ENCODE assay signal across 21 cellular contexts in the genomic region with DNA sequence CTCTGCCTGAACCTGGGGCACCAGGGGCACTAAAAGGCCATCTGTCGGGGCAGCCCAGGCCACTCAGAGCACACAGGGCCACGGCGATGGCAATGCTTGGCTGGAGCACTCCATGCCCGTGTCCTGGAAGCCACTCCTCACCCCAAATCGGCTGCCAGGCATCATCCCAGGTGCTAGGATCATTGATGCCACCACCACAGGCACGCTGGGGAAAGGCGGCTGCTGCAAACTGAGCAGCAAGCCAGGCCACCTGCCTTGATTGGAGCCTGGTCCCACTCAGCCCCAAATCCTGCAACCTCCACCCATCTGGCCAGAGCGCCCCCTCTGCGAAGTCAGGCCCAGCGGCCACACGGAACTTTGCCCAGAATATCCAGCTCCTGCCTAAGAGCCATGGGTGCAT.
DNase-seq lines count a peak whose midpoint lies in the region; ATAC-seq and TF ChIP-seq lines count a peak whose summit lies in the region.
"Had no signal": no experiment of that assay in that cellular context is flagged by ENCODE, and none has a peak within 500 bp of the region (broad histone marks: within the 10 kb centered on the region; RNA-seq: fewer than 3 reads in every experiment).

No MANE protein-coding gene starts in this region.

- no peaks in the 10 kb centered on the region for H3K36me3 ChIP-seq in left ventricle myocardium inferior
- no peaks in the 10 kb centered on the region for H3K36me3 ChIP-seq in tibial artery
- peaks cover 2% of the 10 kb centered on the region; the same call in 1 of the 2 replicates for H3K36me3 ChIP-seq in Karpas-422 (ENCODE audit: insufficient read depth, low read length)

- H3K4me3 ChIP-seq in left ventricle myocardium inferior (no peak overlapping the region), tibial artery (no peak overlapping the region), Karpas-422 (ENCODE audit: low read length) (no peak overlapping the region)
- H3K4me3 ChIP-seq: BLaER1, GM12878, GM23338 had no signal

- H3K27ac Mint-ChIP-seq in neural crest cell (ENCODE audit: unreplicated experiment) = peak overlapping the region; percentile 50
- H3K27ac Mint-ChIP-seq: B cell; CD4-positive, CD25-positive, alpha-beta regulatory T cell; CD8-positive, alpha-beta T cell; GM23338; H9 had no signal

- no peaks in the 10 kb centered on the region for H3K27me3 Mint-ChIP-seq in neural crest cell (ENCODE audit: low read depth)
- H3K27me3 Mint-ChIP-seq: B cell; CD4-positive, CD25-positive, alpha-beta regulatory T cell had no signal

- H3K36me3 Mint-ChIP-seq in neural crest cell (ENCODE audit: low read depth) = peaks cover 56% of the 10 kb centered on the region
- H3K36me3 Mint-ChIP-seq: CD4-positive, CD25-positive, alpha-beta regulatory T cell; CD8-positive, alpha-beta T cell had no signal

- H3K4me1 Mint-ChIP-seq in neural crest cell = no peaks in the 10 kb centered on the region
- H3K4me1 Mint-ChIP-seq: B cell; CD4-positive, CD25-positive, alpha-beta regulatory T cell; GM23338; H9 had no signal

- TF ChIP-seq CTCF in left ventricle myocardium inferior (IDR thresholded peaks at IDR 0.05; ENCODE audit: borderline replicate concordance) (no peak), neural crest cell (conservative IDR thresholded peaks at IDR 0.05) (no peak), tibial artery (IDR thresholded peaks at IDR 0.05) (no peak)

- no peaks in the 10 kb centered on the region for H3K9me2 ChIP-seq in Karpas-422 (replicated peaks; ENCODE audit: insufficient read depth, low read length)

- H3K9ac ChIP-seq in Karpas-422 (ENCODE audit: low read length) = no peak overlapping the region
- H3K9ac ChIP-seq: BLaER1 had no signal

- H3K27ac ChIP-seq in left ventricle myocardium inferior (replicated peaks) (no peak overlapping the region), tibial artery (peak overlapping the region; percentile 68 to 74), Karpas-422 (ENCODE audit: low read length) (no peak overlapping the region)
- H3K27ac ChIP-seq: 22Rv1, BLaER1, C4-2B had no signal

- H3K4me2 ChIP-seq in Karpas-422 (ENCODE audit: low read depth, low read length, poor library complexity, severe bottlenecking) = no peak overlapping the region
- H3K4me2 ChIP-seq: BLaER1, GM23338 had no signal

- DNase-seq in Right ventricle myocardium inferior (ENCODE audit: missing footprints) (peak; percentile 30), left ventricle myocardium inferior (no peak), neural crest cell (ENCODE audit: low read depth, low spot score) (no peak), tibial artery (no peak), Karpas-422 (no peak), DMS79 (lab: John Stamatoyannopoulos, UW) (no peak), NCI-H2029 treated with DMSO at 0.1 percent for 48 hours (lab: John Stamatoyannopoulos, UW) (no peak)
- DNase-seq: Caco-2; CD4-positive, CD25-positive, alpha-beta regulatory T cell; CD8-positive, alpha-beta T cell; DMS153; EL; GDM1; H9 had no signal

- H2AFZ ChIP-seq in Karpas-422 (ENCODE audit: low read length) = no peak overlapping the region
- H2AFZ ChIP-seq: GM23338 had no signal

- peaks cover 3% of the 10 kb centered on the region for H3K9me3 Mint-ChIP-seq in neural crest cell
- H3K9me3 Mint-ChIP-seq: CD8-positive, alpha-beta T cell; GM23338; H9 had no signal

- no peaks in the 10 kb centered on the region for H4K20me1 ChIP-seq in Karpas-422 (ENCODE audit: insufficient read depth, low read depth, low read length)
- H4K20me1 ChIP-seq: BLaER1 had no signal

- H3K79me2 ChIP-seq in Karpas-422 (ENCODE audit: low read length) = no peaks in the 10 kb centered on the region

- H3K27me3 ChIP-seq in left ventricle myocardium inferior (ENCODE audit: low read depth) (no peaks in the 10 kb centered on the region), tibial artery (no peaks in the 10 kb centered on the region), Karpas-422 (ENCODE audit: low read length) (no peaks in the 10 kb centered on the region)
- H3K27me3 ChIP-seq: BLaER1 had no signal

- H3K9me3 ChIP-seq in left ventricle myocardium inferior (replicated peaks) (peaks cover 3% of the 10 kb centered on the region), tibial artery (no peaks in the 10 kb centered on the region), Karpas-422 (ENCODE audit: low read length) (no peaks in the 10 kb centered on the region)
- H3K9me3 ChIP-seq: Caco-2 had no signal

- ATAC-seq in Right ventricle myocardium inferior = no peak
- ATAC-seq: CD8-positive, alpha-beta T cell; GM12878; GM23338; HCT116 had no signal

- no peak overlapping the region for H3K4me3 Mint-ChIP-seq in neural crest cell
- H3K4me3 Mint-ChIP-seq: B cell; CD4-positive, CD25-positive, alpha-beta regulatory T cell; CD8-positive, alpha-beta T cell; GM23338; H9 had no signal

- intact Hi-C loops in Right ventricle myocardium inferior (cut with DNase I) (no loop called here), left ventricle myocardium inferior (cut with micrococcal nuclease) (no loop called here), tibial artery (cut with DNase I; ENCODE audit: low total_unique reads) (no loop called here)

- H3K4me1 ChIP-seq in left ventricle myocardium inferior (no peaks in the 10 kb centered on the region), tibial artery (peaks cover 0 to 36% (median 18%) of the 10 kb centered on the region in 4 donors), Karpas-422 (ENCODE audit: low read length) (no peaks in the 10 kb centered on the region)
- H3K4me1 ChIP-seq: Caco-2 had no signal

Comparison
In these comparisons a context has a peak if more than half of its experiments do, and no peak if none do; other contexts are left out.
1. H3K27ac ChIP-seq: peak in tibial artery (2 of 2); none in left ventricle myocardium inferior (single experiment) and Karpas-422 (single experiment).